ENCODE assay signal across 21 cellular contexts in genomic region chr1:71980543-71980942, GRCh38.
"Had no signal": no experiment of that assay in that cellular context is flagged by ENCODE, and none has a peak within 500 bp of the region (broad histone marks: within the 10 kb centered on the region; RNA-seq: fewer than 3 reads in every experiment).

No MANE protein-coding gene starts in this region.

- H3K4me1 ChIP-seq: esophagus muscularis mucosa, foreskin keratinocyte, lower lobe of right lung had no signal

- DNase-seq: dermis blood vessel endothelial cell; dorsolateral prefrontal cortex; effector CD4-positive, alpha-beta T cell; effector memory CD4-positive, alpha-beta T cell; foreskin keratinocyte; heart right ventricle; hippocampal formation; islet precursor cell; kidney; kidney glomerular epithelial cell; left colon; left ventricle myocardium superior; lower lobe of right lung; mesenchymal stem cell; mucosa of descending colon; naive B cell; naive thymus-derived CD8-positive, alpha-beta T cell had no signal

- H3K36me3 ChIP-seq: esophagus muscularis mucosa, gastroesophageal sphincter, heart right ventricle, lower lobe of right lung had no signal

- H3K27me3 ChIP-seq: dorsolateral prefrontal cortex, esophagus muscularis mucosa, foreskin keratinocyte, gastroesophageal sphincter, heart right ventricle had no signal

- H3K4me3 ChIP-seq: coronary artery, dorsolateral prefrontal cortex, esophagus muscularis mucosa, gastroesophageal sphincter, heart right ventricle, lower lobe of right lung, mucosa of descending colon had no signal

- H3K27ac ChIP-seq: coronary artery, dorsolateral prefrontal cortex, esophagus muscularis mucosa, foreskin keratinocyte, gastroesophageal sphincter, lower lobe of right lung had no signal

- H3K9me3 ChIP-seq: esophagus muscularis mucosa, gastroesophageal sphincter, heart right ventricle, lower lobe of right lung, mucosa of descending colon had no signal

- ATAC-seq: foreskin keratinocyte; gastroesophageal sphincter; left colon; left lobe of liver; lower lobe of right lung; mucosa of descending colon; naive thymus-derived CD8-positive, alpha-beta T cell had no signal
